In genomic region chr19:16334421-16334820, GRCh38 we compare ENCODE assay signal across 19 cellular contexts. TPM values are rescaled to one million over a fixed set of nuclear protein-coding genes. Genes with fewer than 3 reads are reported as not detected.
DNase-seq lines count a peak whose midpoint lies in the region; ATAC-seq and TF ChIP-seq lines count a peak whose summit lies in the region.
"Had no signal": no experiment of that assay in that cellular context is flagged by ENCODE, and none has a peak within 500 bp of the region (broad histone marks: within the 10 kb centered on the region; RNA-seq: fewer than 3 reads in every experiment).

No MANE protein-coding gene starts in this region.

- H2AFZ ChIP-seq in PC-3 (ENCODE audit: low read length) (no peak overlapping the region), hepatocyte (no peak overlapping the region)

- no peak for ATAC-seq in central memory CD8-positive, alpha-beta T cell (replicated peaks; ENCODE audit: extremely low read depth, poor library complexity, severe bottlenecking)
- ATAC-seq in naive thymus-derived CD8-positive, alpha-beta T cell: no peak
- no peak for ATAC-seq in PC-3
- ATAC-seq: A549 had no signal

- no peak overlapping the region for H3K4me2 ChIP-seq in PC-3 (ENCODE audit: low read length)
- H3K4me2 ChIP-seq in hepatocyte: no peak overlapping the region
- H3K4me2 ChIP-seq: A549 had no signal

- BruUV-seq in PC-3 (replicated peaks; lab: Mats Ljungman, UMichigan): no TSS peak

- no peaks in the 10 kb centered on the region for H3K79me2 ChIP-seq in PC-3 (ENCODE audit: low read length)
- no peaks in the 10 kb centered on the region for H3K79me2 ChIP-seq in hepatocyte

- H3K9me2 ChIP-seq in PC-3 (replicated peaks; ENCODE audit: low read length) (no peaks in the 10 kb centered on the region), hepatocyte (replicated peaks; ENCODE audit: insufficient read depth) (no peaks in the 10 kb centered on the region)

- H3K36me3 Mint-ChIP-seq in CD14-positive monocyte: peaks cover 10 to 12% of the 10 kb centered on the region in 2 donors
- H3K36me3 Mint-ChIP-seq in central memory CD8-positive, alpha-beta T cell (ENCODE audit: insufficient read depth): peaks cover 34% of the 10 kb centered on the region
- H3K36me3 Mint-ChIP-seq in naive thymus-derived CD8-positive, alpha-beta T cell: peaks cover 0 to 9% (median 6%) of the 10 kb centered on the region in 3 donors

- H3K27me3 ChIP-seq in left ventricle myocardium inferior (ENCODE audit: low read depth) (no peaks in the 10 kb centered on the region), PC-3 (ENCODE audit: low read length) (no peaks in the 10 kb centered on the region), hepatocyte (no peaks in the 10 kb centered on the region)

- peaks cover 4 to 6% (median 5%) of the 10 kb centered on the region in 3 donors for H3K27me3 Mint-ChIP-seq in CD14-positive monocyte (ENCODE audit: low read depth in 3 of 3)
- no peaks in the 10 kb centered on the region for H3K27me3 Mint-ChIP-seq in central memory CD8-positive, alpha-beta T cell
- H3K27me3 Mint-ChIP-seq in naive thymus-derived CD8-positive, alpha-beta T cell: no peaks in the 10 kb centered on the region

- peaks cover 51% of the 10 kb centered on the region for H3K4me1 Mint-ChIP-seq in CD14-positive monocyte
- H3K4me1 Mint-ChIP-seq in central memory CD8-positive, alpha-beta T cell: peaks cover 56% of the 10 kb centered on the region
- peaks cover 33 to 78% (median 64%) of the 10 kb centered on the region in 4 donors for H3K4me1 Mint-ChIP-seq in naive thymus-derived CD8-positive, alpha-beta T cell

- no peaks in the 10 kb centered on the region for H3F3A ChIP-seq in PC-3 (ENCODE audit: low read length, unreplicated experiment)

- POLR2A ChIA-PET in HEK293 (lab: Yijun Ruan, JAX) (no interaction called here), PC-3 (lab: Charles Lee; ENCODE audit: unreplicated experiment) (no interaction called here)
- POLR2A ChIA-PET in naive thymus-derived CD8-positive, alpha-beta T cell (lab: Charles Lee): interaction anchor here (0.8 to 32.2 kb wide), 4 partner anchors 9 to 90 kb away, joined by 4 to 4622 read pairs (median 214); no protein-coding TSS in a partner anchor

- H3K9me3 ChIP-seq in HEK293 (ENCODE audit: control insufficient read depth, insufficient read depth, low read depth, low read length) (no peaks in the 10 kb centered on the region), left ventricle myocardium inferior (replicated peaks) (no peaks in the 10 kb centered on the region), PC-3 (ENCODE audit: low read length) (no peaks in the 10 kb centered on the region), hepatocyte (ENCODE audit: low read depth) (no peaks in the 10 kb centered on the region)
- H3K9me3 ChIP-seq: A549, HAP-1 had no signal

- no peaks in the 10 kb centered on the region for H3K9me3 Mint-ChIP-seq in CD14-positive monocyte
- H3K9me3 Mint-ChIP-seq in central memory CD8-positive, alpha-beta T cell: no peaks in the 10 kb centered on the region
- peaks cover 0 to 4% (median 0%) of the 10 kb centered on the region in 9 donors for H3K9me3 Mint-ChIP-seq in naive thymus-derived CD8-positive, alpha-beta T cell

- WGBS in hepatocyte (ENCODE audit: low lambda C conversion rate, missing lambda C conversion rate): 67% methylated on average over 1 of the region's 1 CpG

- CTCF ChIA-PET in HEK293 (lab: Yijun Ruan, JAX): no interaction called here
- CTCF ChIA-PET in PC-3 (lab: Charles Lee): no interaction called here

- intact Hi-C loops in CD14-positive monocyte (cut with micrococcal nuclease) (no loop called here), left ventricle myocardium inferior (cut with micrococcal nuclease) (no loop called here), PC-3 (cut with micrococcal nuclease) (no loop called here)

- H3K4me1 ChIP-seq in HEK293 (ENCODE audit: control insufficient read depth, insufficient read depth, low read length): no peaks in the 10 kb centered on the region
- peaks cover 30% of the 10 kb centered on the region for H3K4me1 ChIP-seq in left ventricle myocardium inferior
- peaks cover 30% of the 10 kb centered on the region for H3K4me1 ChIP-seq in PC-3 (ENCODE audit: insufficient read depth, low read length)
- H3K4me1 ChIP-seq in hepatocyte (ENCODE audit: insufficient read depth): peaks cover 3% of the 10 kb centered on the region
- H3K4me1 ChIP-seq: HAP-1 had no signal

- H3K4me3 ChIP-seq in HEK293 (ENCODE audit: low read depth, low read length): no peak overlapping the region
- no peak overlapping the region for H3K4me3 ChIP-seq in left ventricle myocardium inferior
- no peak overlapping the region for H3K4me3 ChIP-seq in PC-3 (ENCODE audit: low read length)
- H3K4me3 ChIP-seq in hepatocyte: no peak overlapping the region
- H3K4me3 ChIP-seq: A549, HAP-1 had no signal

- no peak for TF ChIP-seq CTCF in CD14-positive monocyte (IDR thresholded peaks at IDR 0.05)
- no peak for TF ChIP-seq CTCF in HEK293 (tag by site-specific recombination; IDR thresholded peaks at IDR 0.05)
- TF ChIP-seq CTCF in left ventricle myocardium inferior (IDR thresholded peaks at IDR 0.05; ENCODE audit: borderline replicate concordance): no peak
- no peak for TF ChIP-seq CTCF in PC-3 (conservative IDR thresholded peaks at IDR 0.05; ENCODE audit: low read depth, low read length)
- no peak for TF ChIP-seq CTCF in hepatocyte (IDR thresholded peaks at IDR 0.05; ENCODE audit: poor library complexity)

- DNase-seq in CD14-positive monocyte (ENCODE audit: low spot score) (no peak), left ventricle myocardium inferior (no peak), PC-3 (no peak), NCI-H1092 treated with DMSO at 0.1 percent for 48 hours (lab: John Stamatoyannopoulos, UW) (no peak), hepatocyte (ENCODE audit: low spot score) (no peak)
- no peak for DNase-seq in central memory CD8-positive, alpha-beta T cell (ENCODE audit: low spot score in 2 of 2)
- no peak for DNase-seq in naive thymus-derived CD8-positive, alpha-beta T cell
- DNase-seq: KBM-7, MV-4-11, NCI-H1417 treated with DMSO at 0.1 percent for 48 hours, NCI-H1930, NCI-H446, OCI-M1 had no signal

- H3K27ac Mint-ChIP-seq in CD14-positive monocyte: peak overlapping the region in 6 of 7 donors; percentile 75 to 92 (median 83)
- H3K27ac Mint-ChIP-seq in central memory CD8-positive, alpha-beta T cell (ENCODE audit: low read depth): peak overlapping the region; percentile 55
- H3K27ac Mint-ChIP-seq in naive thymus-derived CD8-positive, alpha-beta T cell: peak overlapping the region in 6 of 10 donors; percentile 21 to 100 (median 42)

- H3K9ac ChIP-seq in PC-3 (ENCODE audit: low read length): no peak overlapping the region

- H3K4me3 Mint-ChIP-seq in CD14-positive monocyte: no peak overlapping the region
- no peak overlapping the region for H3K4me3 Mint-ChIP-seq in central memory CD8-positive, alpha-beta T cell
- no peak overlapping the region for H3K4me3 Mint-ChIP-seq in naive thymus-derived CD8-positive, alpha-beta T cell

- H3K36me3 ChIP-seq in HEK293 (ENCODE audit: control insufficient read depth in 2 of 2, insufficient read depth in 1 of 2, low read length in 2 of 2) (no peaks in the 10 kb centered on the region), left ventricle myocardium inferior (no peaks in the 10 kb centered on the region), PC-3 (ENCODE audit: low read depth, low read length) (no peaks in the 10 kb centered on the region), hepatocyte (replicated peaks; ENCODE audit: insufficient read depth, low read depth) (no peaks in the 10 kb centered on the region)
- H3K36me3 ChIP-seq: HAP-1 had no signal

- no peaks in the 10 kb centered on the region for H4K20me1 ChIP-seq in PC-3 (ENCODE audit: low read length)
- H4K20me1 ChIP-seq in hepatocyte (ENCODE audit: insufficient read depth, poor library complexity, severe bottlenecking): no peaks in the 10 kb centered on the region

- no peak overlapping the region for H3K27ac ChIP-seq in HEK293 (ENCODE audit: extremely low read depth, low read depth, low read length)
- H3K27ac ChIP-seq in left ventricle myocardium inferior (replicated peaks): no peak overlapping the region
- no peak overlapping the region for H3K27ac ChIP-seq in PC-3 (ENCODE audit: low read length)
- no peak overlapping the region for H3K27ac ChIP-seq in hepatocyte
- H3K27ac ChIP-seq: A549, C4-2B, HL-60, RWPE1 had no signal

TF ChIP-seq in HEK293, 187 proteins besides CTCF, POLR2A, EP300 and RAD21:
- TF ChIP-seq ZNF146 (tag by site-specific recombination; IDR thresholded peaks at IDR 0.05): peak; percentile 83
- TF ChIP-seq ZNF521 (tag by site-specific recombination; IDR thresholded peaks at IDR 0.05): no peak

RNA-seq across cellular contexts. Expression of gene KLF2, which starts 9.8 kb away (rescaled TPM):
- polyA plus RNA-seq in CD14-positive monocyte: 10 to 100 TPM; 34.0 to 51.4 TPM
- total RNA-seq in naive thymus-derived CD8-positive, alpha-beta T cell: 100 to 1,000 TPM; 386 to 393 TPM
- 100 to 1,000 TPM; 115 to 216 (median 166) TPM for polyA plus RNA-seq in naive thymus-derived CD8-positive, alpha-beta T cell
- 65.2 TPM for total RNA-seq in left ventricle myocardium inferior
- 4.8 and 6.6 TPM in 2 replicates for total RNA-seq in PC-3 (2014; rRNA removed)
- 3.0 and 4.5 TPM in 2 replicates for total RNA-seq in hepatocyte
- polyA plus RNA-seq in hepatocyte: 27.7 and 40.9 TPM in 2 replicates
